ENCODE assay signal across 8 cellular contexts in genomic region chr3:128698211-128699011, GRCh38. TPM values are rescaled to one million over a fixed set of nuclear protein-coding genes. Genes with fewer than 3 reads are reported as not detected.
DNase-seq lines count a peak whose midpoint lies in the region; ATAC-seq, FAIRE-seq and TF ChIP-seq lines count a peak whose summit lies in the region.

No MANE protein-coding gene starts in this region.

- peaks cover 0 to 6% (median 3%) of the 10 kb centered on the region in 4 experiments; a peak in 2 of 7 replicates for H3K27me3 ChIP-seq in H1 (replicated peaks in 1 of 4; ENCODE audit: control insufficient read depth in 3 of 4, extremely low read depth in 1 of 4, insufficient read depth in 3 of 4, low read length in 3 of 4)
- H3K27me3 ChIP-seq in lung (ENCODE audit: control insufficient read depth, insufficient read depth), result no peaks in the 10 kb centered on the region
- H3K27me3 ChIP-seq in stomach smooth muscle (ENCODE audit: control insufficient read depth in 1 of 2, insufficient read depth in 2 of 2, low read length in 2 of 2), result no peaks in the 10 kb centered on the region

- H4K5ac ChIP-seq in H1 (ENCODE audit: insufficient read length, low read depth, low read length), result peak overlapping the region; percentile 37

- no peak overlapping the region for H3K14ac ChIP-seq in H1 (ENCODE audit: insufficient read length)

- no peaks in the 10 kb centered on the region for H3K79me2 ChIP-seq in H1 (ENCODE audit: control insufficient read depth in 1 of 2, insufficient read depth in 2 of 2, low read length in 2 of 2)

- CTCF ChIA-PET in H1 (lab: Charles Lee; ENCODE audit: partially characterized antibody), result interaction anchor here (0.6 to 1.5 kb wide), 3 partner anchors 17 to 77 kb away, joined by 3 to 4 read pairs (median 3); no protein-coding TSS in a partner anchor

- no peak overlapping the region for H2BK20ac ChIP-seq in H1 (ENCODE audit: low read length)

- H3K9ac ChIP-seq in H1 (replicated peaks in 1 of 4; ENCODE audit: extremely low read depth in 1 of 4, low read depth in 3 of 4, low read length in 3 of 4) (peak overlapping the region in 3 of 4 experiments; percentile 29 to 53 (median 44); a peak in 3 of 7 replicates), stomach smooth muscle (ENCODE audit: low read length in 2 of 2) (peak overlapping the region; percentile 72 to 87)

- WGBS in H1 (ENCODE audit: extremely low coverage in 1 of 2, insufficient coverage in 1 of 2, insufficient read length in 1 of 2, insufficient replicate concordance in 2 of 2, low coverage in 1 of 2, low lambda C conversion rate in 2 of 2, missing lambda C conversion rate in 1 of 2), 2 experiments, result 9% methylated on average over 44 of the region's 53 CpGs; no CpG with 5 or more reads in 1 of the 2 experiments
- 2 to 3% methylated on average over 49 to 53 of the region's 53 CpGs for WGBS in lung, 2 donors

- H3K36me3 ChIP-seq in H1 (ENCODE audit: control insufficient read depth in 2 of 4, insufficient read depth in 4 of 4, low read length in 3 of 4), result no peaks in the 10 kb centered on the region
- no peaks in the 10 kb centered on the region for H3K36me3 ChIP-seq in lung (ENCODE audit: control insufficient read depth in 2 of 2, insufficient read depth in 2 of 2, low read length in 2 of 2)
- no peaks in the 10 kb centered on the region for H3K36me3 ChIP-seq in stomach smooth muscle (ENCODE audit: control insufficient read depth in 2 of 2, insufficient read depth in 2 of 2, low read length in 2 of 2)

- TF ChIP-seq POLR2A in H1 (IDR thresholded peaks at IDR 0.05; ENCODE audit: control extremely low read depth in 1 of 2, low read depth in 2 of 2, low read length in 2 of 2), result peak in 1 of 2 experiments; percentile 52; a peak in 1 of 3 replicates

- FAIRE-seq in H1 (lab: Jason Lieb, UNC), result no peak

- peak overlapping the region; percentile 98 for H2AFZ ChIP-seq in H1 (ENCODE audit: low read length)

- H3K79me1 ChIP-seq in H1 (ENCODE audit: low read depth, low read length), result no peaks in the 10 kb centered on the region

- no peak for TF ChIP-seq EP300 in H1 (IDR thresholded peaks at IDR 0.05; ENCODE audit: borderline replicate concordance in 1 of 2, low read depth in 2 of 2, low read length in 2 of 2)

- H2AK5ac ChIP-seq in H1 (ENCODE audit: low read depth, low read length), result no peak overlapping the region

- peak overlapping the region; percentile 81; the same call in 1 of the 2 replicates for H3K18ac ChIP-seq in H1 (ENCODE audit: extremely low read depth, low read length)

- POLR2A ChIA-PET in H1 (lab: Charles Lee; ENCODE audit: partially characterized antibody), result interaction anchor here (0.6 to 2.0 kb wide), 4 partner anchors 15 to 96 kb away, joined by 3 to 5 read pairs (median 4); no protein-coding TSS in a partner anchor

- peak overlapping the region; percentile 52 to 96 for H3K4me2 ChIP-seq in H1 (ENCODE audit: insufficient read depth in 1 of 2, low read depth in 2 of 2, low read length in 2 of 2)

- H3K4ac ChIP-seq in H1 (replicated peaks; ENCODE audit: insufficient read length, low read depth, low read length), result no peak overlapping the region

- H3K9me3 ChIP-seq in H1 (ENCODE audit: insufficient read depth in 2 of 2, low read depth in 1 of 2, low read length in 1 of 2) (no peaks in the 10 kb centered on the region), lung (ENCODE audit: control insufficient read depth in 2 of 2, insufficient read depth in 1 of 2, low read length in 1 of 2) (no peaks in the 10 kb centered on the region), stomach smooth muscle (ENCODE audit: control insufficient read depth in 2 of 2, low read length in 2 of 2) (no peaks in the 10 kb centered on the region)

- H3K23ac ChIP-seq in H1 (ENCODE audit: insufficient read length), result no peak overlapping the region

- no peaks in the 10 kb centered on the region for H4K20me1 ChIP-seq in H1 (replicated peaks in 1 of 2; ENCODE audit: control insufficient read depth in 1 of 2, insufficient read depth in 2 of 2, low read length in 2 of 2)

- H3K27ac ChIP-seq in H1 (ENCODE audit: low read depth, low read length) (no peak overlapping the region), lung (ENCODE audit: low read depth in 1 of 2, low read length in 1 of 2) (peak overlapping the region; percentile 65 to 86), stomach smooth muscle (ENCODE audit: low read length) (peak overlapping the region; percentile 58)

- TF ChIP-seq CTCF in H1 (IDR thresholded peaks at IDR 0.05; ENCODE audit: control extremely low read depth in 1 of 3, insufficient read depth in 1 of 3, low read depth in 1 of 3, low read length in 3 of 3) (0 out of 4 replicates have a peak, but pooled peaks of 1 of the 3 experiments have one; percentile 1), lung (IDR thresholded peaks at IDR 0.05; ENCODE audit: control extremely low read depth, extremely low read depth) (no peak)

- H2BK12ac ChIP-seq in H1 (ENCODE audit: low read depth, low read length), result no peak overlapping the region

- H2BK5ac ChIP-seq in H1 (ENCODE audit: low read depth, low read length), result no peak overlapping the region

- H3K56ac ChIP-seq in H1 (replicated peaks; ENCODE audit: insufficient read length, low read depth, low read length), result no peak overlapping the region

- no peak for TF ChIP-seq RAD21 in H1 (IDR thresholded peaks at IDR 0.05 in 1 of 2, conservative IDR thresholded peaks at IDR 0.05 in 1 of 2; ENCODE audit: low read depth in 2 of 2, low read length in 2 of 2)

- H3K23me2 ChIP-seq in H1 (ENCODE audit: low read depth, low read length), result peaks cover 2% of the 10 kb centered on the region; the same call in 1 of the 2 replicates

- H3K4me1 ChIP-seq in H1 (replicated peaks in 1 of 4; ENCODE audit: control insufficient read depth in 3 of 4, insufficient read depth in 4 of 4, low read length in 3 of 4) (no peaks in the 10 kb centered on the region; a peak in 1 of 7 replicates), lung (ENCODE audit: control insufficient read depth in 2 of 2, insufficient read depth in 2 of 2, low read length in 2 of 2) (peaks cover 0 to 2% of the 10 kb centered on the region in 2 donors), stomach smooth muscle (ENCODE audit: control insufficient read depth, insufficient read depth, low read length) (peaks cover 16% of the 10 kb centered on the region)

- peak overlapping the region; percentile 93 for H4K8ac ChIP-seq in H1 (ENCODE audit: extremely low read depth, insufficient read depth, low read length)

- peak; percentile 22 for DNase-seq in stimulated activated CD4-positive, alpha-beta T cell treated with anti-CD3 and anti-CD28 coated beads, Interleukin-12 subunit alpha, Interleukin-12 subunit beta, amount 100 ng/mL, for 4 hours
- DNase-seq in stimulated activated CD4-positive, alpha-beta T cell treated with anti-CD3 and anti-CD28 coated beads, Interleukin-4, amount 100 ng/mL, for 24 hours, result no peak
- DNase-seq in activated CD4-positive, alpha-beta T cell treated with anti-CD3 and anti-CD28 coated beads, Interleukin-2, amount 50 U/mL, for 1 hour, result peak; percentile 13
- peak in 1 of 2 experiments; percentile 77 for DNase-seq in H1 (ENCODE audit: low read depth in 1 of 2, low spot score in 2 of 2)
- peak; percentile 46 for DNase-seq in lung (ENCODE audit: low spot score)
- no peak for DNase-seq in HPDE6-E6E7 (ENCODE audit: extremely low spot score)

- H3K4me3 ChIP-seq in H1 (ENCODE audit: extremely low read depth in 1 of 4, insufficient read depth in 2 of 4, low read depth in 3 of 4, low read length in 4 of 4) (peak overlapping the region; percentile 31 to 80 (median 62)), lung (peak overlapping the region; percentile 66), stomach smooth muscle (ENCODE audit: low read length in 2 of 2) (peak overlapping the region; percentile 66 to 82)

- ATAC-seq in lung (ENCODE audit: insufficient read depth, low FRiP score), result peak; percentile 67
- no peak for ATAC-seq in GM18517 (IDR thresholded peaks at IDR 0.05; ENCODE audit: unreplicated experiment)

- no peak overlapping the region for H2BK15ac ChIP-seq in H1 (ENCODE audit: low read length)

- H4K91ac ChIP-seq in H1 (replicated peaks; ENCODE audit: insufficient read length, low read length), result peak overlapping the region; percentile 65

- peak overlapping the region; percentile 72 for H2BK120ac ChIP-seq in H1 (replicated peaks; ENCODE audit: low read depth, low read length)

TF ChIP-seq in H1, 55 proteins besides CTCF, POLR2A, EP300 and RAD21 (continues in another document):
- TF ChIP-seq E2F6 (IDR thresholded peaks at IDR 0.05) (no peak), NRF1 (IDR thresholded peaks at IDR 0.05; ENCODE audit: low read depth, low read length) (no peak), BRCA1 (IDR thresholded peaks at IDR 0.05; ENCODE audit: low read depth, low read length) (no peak), SRF (IDR thresholded peaks at IDR 0.05; ENCODE audit: low read depth, low read length) (no peak), POU5F1 (IDR thresholded peaks at IDR 0.05; ENCODE audit: low read depth, low read length) (no peak)

RNA-seq across cellular contexts. Expression of gene RAB7A, which starts 27.6 kb away (rescaled TPM):
- total RNA-seq in H1 (2021; fragmentation: NEBNext Ultra II Directional; extraction: Animal tissue kit (Norgen Biotek cat#: 25700)), result 185 and 195 TPM in 2 replicates
- polyA plus RNA-seq in H1 (2011; rRNA removed) (156 and 179 TPM in 2 replicates), lung (100 to 1,000 TPM; 164 to 254 TPM)
- 180 TPM for polyA plus RNA-seq in H1 (2011; cell fraction: cytosol; rRNA removed)
- 52.8 TPM for polyA plus RNA-seq in H1 (2011; cell fraction: nucleus; rRNA removed)
- polyA plus RNA-seq in H1 (2012, experiment 1 of 2), result 134 to 225 TPM (median 141 TPM) in 4 replicates
- polyA plus RNA-seq in H1 (2012, experiment 2 of 2), result 65.1 TPM
- polyA plus RNA-seq in H1 (2013, experiment 1 of 2), result 149 TPM
- polyA plus RNA-seq in H1 (2013, experiment 2 of 2), result 165 TPM
- 157 and 158 TPM in 2 replicates for polyA minus RNA-seq in H1 (2011; rRNA and poly(A)+ RNA removed)
- polyA minus RNA-seq in H1 (2011; cell fraction: cytosol; rRNA and poly(A)+ RNA removed), result 81.6 TPM
- 72.5 TPM for polyA minus RNA-seq in H1 (2011; cell fraction: nucleus; rRNA and poly(A)+ RNA removed)
- total RNA-seq in lung, result 100 to 1,000 TPM; 127 to 271 TPM

RNA-seq across cellular contexts. Expression of gene RPN1, which starts 47.8 kb away (rescaled TPM):
- 204 and 211 TPM in 2 replicates for total RNA-seq in H1 (2021; fragmentation: NEBNext Ultra II Directional; extraction: Animal tissue kit (Norgen Biotek cat#: 25700))
- polyA plus RNA-seq in H1 (2011; rRNA removed), result 130 and 165 TPM in 2 replicates
- 191 TPM for polyA plus RNA-seq in H1 (2011; cell fraction: cytosol; rRNA removed)
- 198 TPM for polyA plus RNA-seq in H1 (2011; cell fraction: nucleus; rRNA removed)
- polyA plus RNA-seq in H1 (2012, experiment 1 of 2), result 165 to 184 TPM (median 180 TPM) in 4 replicates
- polyA plus RNA-seq in H1 (2012, experiment 2 of 2), result 210 TPM
- polyA plus RNA-seq in H1 (2013, experiment 1 of 2), result 334 TPM
- polyA plus RNA-seq in H1 (2013, experiment 2 of 2), result 339 TPM
- polyA minus RNA-seq in H1 (2011; rRNA and poly(A)+ RNA removed), result 400 and 441 TPM in 2 replicates
- 180 TPM for polyA minus RNA-seq in H1 (2011; cell fraction: cytosol; rRNA and poly(A)+ RNA removed)
- 128 TPM for polyA minus RNA-seq in H1 (2011; cell fraction: nucleus; rRNA and poly(A)+ RNA removed)
- 100 to 1,000 TPM; 158 to 288 TPM for total RNA-seq in lung
- polyA plus RNA-seq in lung, result 100 to 1,000 TPM; 146 to 318 TPM

Comparison
In these comparisons a context has a peak if more than half of its experiments do, and no peak if none do; other contexts are left out.
1. DNase-seq: peak in stimulated activated CD4-positive, alpha-beta T cell treated with anti-CD3 and anti-CD28 coated beads, Interleukin-12 subunit alpha, Interleukin-12 subunit beta, amount 100 ng/mL, for 4 hours (single experiment), activated CD4-positive, alpha-beta T cell treated with anti-CD3 and anti-CD28 coated beads, Interleukin-2, amount 50 U/mL, for 1 hour (single experiment) and lung (single experiment); none in stimulated activated CD4-positive, alpha-beta T cell treated with anti-CD3 and anti-CD28 coated beads, Interleukin-4, amount 100 ng/mL, for 24 hours (single experiment) and HPDE6-E6E7 (single experiment).
2. Peak in every context shown above with its lines, with median percentiles within 50 percentile points of each other: H3K4me3 ChIP-seq.